Comparison of ENCODE assay signal across 8 cellular contexts in the genomic region with DNA sequence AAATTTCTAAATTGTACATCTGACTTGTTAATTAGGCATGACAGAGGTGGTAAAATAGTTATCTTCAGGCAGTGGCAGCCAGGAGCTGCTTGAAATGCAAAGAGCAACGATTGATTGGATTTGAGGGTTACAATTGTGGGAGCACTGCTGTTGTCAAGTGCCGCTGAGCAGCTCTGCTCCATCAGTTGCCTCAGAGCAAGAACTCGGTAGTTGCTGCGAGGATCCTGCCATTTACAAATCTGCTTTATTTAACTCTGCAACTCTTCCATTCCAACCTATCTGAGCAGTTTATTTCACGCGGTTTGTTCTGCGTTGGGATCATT. TPM values are rescaled to one million over a fixed set of nuclear protein-coding genes. Genes with fewer than 3 reads are reported as not detected.
DNase-seq lines count a peak whose midpoint lies in the region; ATAC-seq, FAIRE-seq and TF ChIP-seq lines count a peak whose summit lies in the region.

No MANE protein-coding gene starts in this region.

- H3K27ac Mint-ChIP-seq in stimulated activated naive CD8-positive, alpha-beta T cell treated with anti-CD3 and anti-CD28 coated beads, Interleukin-15, Interleukin-2, amounts not matched to agents 100 ng/mL and 50 ng/mL, for 24 hours: peak overlapping the region; percentile 59
- no peak overlapping the region for H3K27ac Mint-ChIP-seq in activated T-helper 1 cell treated with anti-CD3 and anti-CD28 coated beads, Interleukin-12 subunit alpha, Interleukin-12 subunit beta, Interleukin-2, Interleukin-4 antibody, amounts not matched to agents 30 ng/mL and 10 ng/mL and 1 ng/mL, durations not matched to agents 14 hours and 24 hours and 36 hours

- H3K9me3 Mint-ChIP-seq in stimulated activated naive CD8-positive, alpha-beta T cell treated with anti-CD3 and anti-CD28 coated beads, Interleukin-15, Interleukin-2, amounts not matched to agents 100 ng/mL and 50 ng/mL, for 24 hours: no peaks in the 10 kb centered on the region
- no peaks in the 10 kb centered on the region for H3K9me3 Mint-ChIP-seq in activated T-helper 1 cell treated with anti-CD3 and anti-CD28 coated beads, Interleukin-12 subunit alpha, Interleukin-12 subunit beta, Interleukin-2, Interleukin-4 antibody, amounts not matched to agents 30 ng/mL and 10 ng/mL and 1 ng/mL, durations not matched to agents 14 hours and 24 hours and 36 hours

- no peak for ATAC-seq in stimulated activated naive CD8-positive, alpha-beta T cell treated with anti-CD3 and anti-CD28 coated beads, Interleukin-15, Interleukin-2, amounts not matched to agents 100 U/mL and 50 U/mL, for 24 hours
- no peak for ATAC-seq in GM18873 (IDR thresholded peaks at IDR 0.05; ENCODE audit: low FRiP score, unreplicated experiment)

- H3K27me3 Mint-ChIP-seq in stimulated activated naive CD8-positive, alpha-beta T cell treated with anti-CD3 and anti-CD28 coated beads, Interleukin-15, Interleukin-2, amounts not matched to agents 100 ng/mL and 50 ng/mL, for 24 hours: peaks cover 11% of the 10 kb centered on the region
- peaks cover 4% of the 10 kb centered on the region for H3K27me3 Mint-ChIP-seq in activated T-helper 1 cell treated with anti-CD3 and anti-CD28 coated beads, Interleukin-12 subunit alpha, Interleukin-12 subunit beta, Interleukin-2, Interleukin-4 antibody, amounts not matched to agents 30 ng/mL and 10 ng/mL and 1 ng/mL, durations not matched to agents 14 hours and 24 hours and 36 hours (ENCODE audit: insufficient read depth)

- no peak for DNase-seq in stimulated activated naive CD8-positive, alpha-beta T cell treated with anti-CD3 and anti-CD28 coated beads, Interleukin-15, Interleukin-2, amounts not matched to agents 100 U/mL and 50 U/mL, for 24 hours
- DNase-seq in activated T-helper 1 cell treated with anti-CD3 and anti-CD28 coated beads, Interleukin-12 subunit alpha, Interleukin-12 subunit beta, Interleukin-2, Interleukin-4 antibody, amounts not matched to agents 30 ng/mL and 10 ng/mL and 1 ng/mL, durations not matched to agents 14 hours and 24 hours and 36 hours (ENCODE audit: low spot score): no peak
- no peak for DNase-seq in vagina (ENCODE audit: extremely low spot score in 2 of 2)
- no peak for DNase-seq in lower leg skin (ENCODE audit: low spot score in 2 of 2)
- DNase-seq in SJCRH30: no peak

- peak overlapping the region; percentile 65 for H3K4me3 Mint-ChIP-seq in stimulated activated naive CD8-positive, alpha-beta T cell treated with anti-CD3 and anti-CD28 coated beads, Interleukin-15, Interleukin-2, amounts not matched to agents 100 ng/mL and 50 ng/mL, for 24 hours
- peak overlapping the region; percentile 56 for H3K4me3 Mint-ChIP-seq in activated T-helper 1 cell treated with anti-CD3 and anti-CD28 coated beads, Interleukin-12 subunit alpha, Interleukin-12 subunit beta, Interleukin-2, Interleukin-4 antibody, amounts not matched to agents 30 ng/mL and 10 ng/mL and 1 ng/mL, durations not matched to agents 14 hours and 24 hours and 36 hours

- H3K4me3 ChIP-seq in vagina (peak overlapping the region; percentile 6 to 22), lower leg skin (ENCODE audit: low read depth, poor library complexity, severe bottlenecking) (no peak overlapping the region), SJCRH30 (no peak overlapping the region)

- WGBS in lower leg skin, 2 donors: 62 to 68% methylated on average over 7 of the region's 7 CpGs

- no peaks in the 10 kb centered on the region for H3K9me3 ChIP-seq in vagina
- no peaks in the 10 kb centered on the region for H3K9me3 ChIP-seq in SJCRH30 (replicated peaks)

- H3K4me1 ChIP-seq in vagina (peaks cover 68% of the 10 kb centered on the region), SJCRH30 (peaks cover 24% of the 10 kb centered on the region)

- intact Hi-C loops in activated T-helper 1 cell treated with anti-CD3 and anti-CD28 coated beads, Interleukin-12 subunit alpha, Interleukin-12 subunit beta, Interleukin-2, Interleukin-4 antibody, amounts not matched to agents 30 ng/mL and 10 ng/mL and 1 ng/mL, durations not matched to agents 14 hours and 24 hours and 36 hours (cut with micrococcal nuclease): no loop called here
- intact Hi-C loops in vagina (cut with DNase I): no loop called here
- intact Hi-C loops in lower leg skin (cut with DNase I; ENCODE audit: low total_unique reads): no loop called here

- H3K36me3 Mint-ChIP-seq in stimulated activated naive CD8-positive, alpha-beta T cell treated with anti-CD3 and anti-CD28 coated beads, Interleukin-15, Interleukin-2, amounts not matched to agents 100 ng/mL and 50 ng/mL, for 24 hours (ENCODE audit: low read depth): peaks cover 8% of the 10 kb centered on the region
- H3K36me3 Mint-ChIP-seq in activated T-helper 1 cell treated with anti-CD3 and anti-CD28 coated beads, Interleukin-12 subunit alpha, Interleukin-12 subunit beta, Interleukin-2, Interleukin-4 antibody, amounts not matched to agents 30 ng/mL and 10 ng/mL and 1 ng/mL, durations not matched to agents 14 hours and 24 hours and 36 hours (ENCODE audit: low read depth): peaks cover 4% of the 10 kb centered on the region

- H3K27ac ChIP-seq in vagina (peak overlapping the region; percentile 7), SJCRH30 (no peak overlapping the region)

- H3K27me3 ChIP-seq in vagina: no peaks in the 10 kb centered on the region
- H3K27me3 ChIP-seq in SJCRH30: no peaks in the 10 kb centered on the region

- peaks cover 21% of the 10 kb centered on the region for H3K4me1 Mint-ChIP-seq in stimulated activated naive CD8-positive, alpha-beta T cell treated with anti-CD3 and anti-CD28 coated beads, Interleukin-15, Interleukin-2, amounts not matched to agents 100 ng/mL and 50 ng/mL, for 24 hours (ENCODE audit: low read depth)
- peaks cover 22% of the 10 kb centered on the region for H3K4me1 Mint-ChIP-seq in activated T-helper 1 cell treated with anti-CD3 and anti-CD28 coated beads, Interleukin-12 subunit alpha, Interleukin-12 subunit beta, Interleukin-2, Interleukin-4 antibody, amounts not matched to agents 30 ng/mL and 10 ng/mL and 1 ng/mL, durations not matched to agents 14 hours and 24 hours and 36 hours (ENCODE audit: low read depth)

- H3K36me3 ChIP-seq in vagina (no peaks in the 10 kb centered on the region), SJCRH30 (peaks cover 46% of the 10 kb centered on the region)

- TF ChIP-seq POLR2A in vagina (IDR thresholded peaks at IDR 0.05) (no peak), lower leg skin (IDR thresholded peaks at IDR 0.05) (no peak)

- TF ChIP-seq CTCF in vagina (IDR thresholded peaks at IDR 0.05) (no peak), lower leg skin (IDR thresholded peaks at IDR 0.05) (no peak)

- FAIRE-seq in islet of Langerhans (lab: Jason Lieb, UNC): peak; percentile 5

RNA-seq across cellular contexts. Expression of gene PBX3, which starts 12.6 kb away (rescaled TPM):
- total RNA-seq in activated T-helper 1 cell treated with anti-CD3 and anti-CD28 coated beads, Interleukin-12 subunit alpha, Interleukin-12 subunit beta, Interleukin-2, Interleukin-4 antibody, amounts not matched to agents 30 ng/mL and 10 ng/mL and 1 ng/mL, durations not matched to agents 14 hours and 24 hours and 36 hours: 24.2 and 30.1 TPM in 2 replicates
- total RNA-seq in vagina (82.3 TPM), lower leg skin (10 to 100 TPM; 14.1 to 31.1 (median 21.6) TPM)
- 69.5 and 75.9 TPM in 2 replicates for total RNA-seq in SJCRH30 (2014; rRNA removed; shearing (Covaris generic))

RNA-seq across cellular contexts. Expression of gene MAPKAP1, which starts 52.8 kb away (rescaled TPM):
- 103 and 108 TPM in 2 replicates for total RNA-seq in activated T-helper 1 cell treated with anti-CD3 and anti-CD28 coated beads, Interleukin-12 subunit alpha, Interleukin-12 subunit beta, Interleukin-2, Interleukin-4 antibody, amounts not matched to agents 30 ng/mL and 10 ng/mL and 1 ng/mL, durations not matched to agents 14 hours and 24 hours and 36 hours
- 70.7 TPM for total RNA-seq in vagina
- total RNA-seq in lower leg skin: 10 to 100 TPM; 46.7 to 63.0 (median 57.9) TPM
- total RNA-seq in SJCRH30 (2014; rRNA removed; shearing (Covaris generic)): 103 and 109 TPM in 2 replicates

Comparison
In these comparisons a context has a peak if more than half of its experiments do, and no peak if none do; other contexts are left out.
1. H3K4me3 ChIP-seq: peak in vagina (2 of 2); none in lower leg skin (single experiment) and SJCRH30 (single experiment).